Comparison of ENCODE assay signal across 17 cellular contexts in the genomic region with DNA sequence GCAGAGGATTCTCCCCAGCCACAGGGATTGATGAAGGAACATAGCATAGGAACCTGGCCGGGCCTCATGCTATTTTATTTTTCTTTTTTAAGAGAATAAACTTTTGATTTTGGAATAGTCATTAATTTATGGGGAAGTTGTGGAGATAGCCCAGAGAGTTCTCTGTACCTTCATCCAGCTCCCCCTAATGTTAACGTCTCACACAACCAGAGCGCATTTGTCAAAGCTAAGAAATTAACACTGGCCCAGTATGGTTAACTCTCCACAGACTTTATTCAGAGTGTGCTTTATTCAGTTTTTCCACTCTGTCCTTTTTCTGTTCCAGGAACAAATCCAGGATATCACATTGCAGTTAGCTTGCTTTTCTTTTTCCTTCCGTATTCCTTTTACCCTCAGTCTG. TPM values are rescaled to one million over a fixed set of nuclear protein-coding genes. Genes with fewer than 3 reads are reported as not detected.
"Had no signal": no experiment of that assay in that cellular context is flagged by ENCODE, and none has a peak within 500 bp of the region (broad histone marks: within the 10 kb centered on the region; RNA-seq: fewer than 3 reads in every experiment).

No MANE protein-coding gene starts in this region.

- H3K4me3 Mint-ChIP-seq: dendritic cell treated with granulocyte-macrophage colony-stimulating factor and Interleukin-4, amounts not matched to agents 40 ng/mL and 50 ng/mL, for 4 days; mesothelial cell of epicardium had no signal

- H3K27me3 ChIP-seq: colonic mucosa, esophagus muscularis mucosa, foreskin keratinocyte, gastroesophageal sphincter, heart right ventricle, left lung had no signal

- H3K27ac Mint-ChIP-seq: dendritic cell treated with granulocyte-macrophage colony-stimulating factor and Interleukin-4, amounts not matched to agents 40 ng/mL and 50 ng/mL, for 4 days; mesothelial cell of epicardium had no signal

- H3K36me3 Mint-ChIP-seq: mesothelial cell of epicardium had no signal

- H3K27me3 Mint-ChIP-seq: dendritic cell treated with granulocyte-macrophage colony-stimulating factor and Interleukin-4, amounts not matched to agents 40 ng/mL and 50 ng/mL, for 4 days had no signal

- H3K27ac ChIP-seq: colonic mucosa, esophagus muscularis mucosa, foreskin keratinocyte, gastroesophageal sphincter, heart right ventricle, left lung, lower lobe of right lung had no signal

- H3K36me3 ChIP-seq: colonic mucosa, esophagus muscularis mucosa, gastroesophageal sphincter, heart right ventricle, left lung, lower lobe of right lung had no signal

- DNase-seq: colonic mucosa; cortex of kidney; effector memory CD4-positive, alpha-beta T cell; foreskin keratinocyte; heart right ventricle; hippocampal formation; left cardiac atrium; left lung; left ventricle myocardium superior; lower lobe of right lung; mesenchymal stem cell; mucosa of descending colon had no signal

- H3K9me3 Mint-ChIP-seq: dendritic cell treated with granulocyte-macrophage colony-stimulating factor and Interleukin-4, amounts not matched to agents 40 ng/mL and 50 ng/mL, for 4 days had no signal

- H3K4me1 Mint-ChIP-seq: mesothelial cell of epicardium had no signal

- H3K4me1 ChIP-seq: colonic mucosa, esophagus muscularis mucosa, foreskin keratinocyte, gastroesophageal sphincter, left lung, lower lobe of right lung had no signal

- H3K9me3 ChIP-seq: colonic mucosa, esophagus muscularis mucosa, gastroesophageal sphincter, left lung, lower lobe of right lung, mucosa of descending colon had no signal

- ATAC-seq: foreskin keratinocyte, gastroesophageal sphincter, heart right ventricle, left cardiac atrium, left lung, left ventricle myocardium superior, lower lobe of right lung, mucosa of descending colon had no signal

- H3K4me3 ChIP-seq: colonic mucosa, esophagus muscularis mucosa, gastroesophageal sphincter, heart right ventricle, left lung, lower lobe of right lung, mucosa of descending colon had no signal

RNA-seq across cellular contexts. Expression of gene RGCC, which starts 59.4 kb away (rescaled TPM):
- total RNA-seq: chondrocyte had no signal
